In the genomic region with DNA sequence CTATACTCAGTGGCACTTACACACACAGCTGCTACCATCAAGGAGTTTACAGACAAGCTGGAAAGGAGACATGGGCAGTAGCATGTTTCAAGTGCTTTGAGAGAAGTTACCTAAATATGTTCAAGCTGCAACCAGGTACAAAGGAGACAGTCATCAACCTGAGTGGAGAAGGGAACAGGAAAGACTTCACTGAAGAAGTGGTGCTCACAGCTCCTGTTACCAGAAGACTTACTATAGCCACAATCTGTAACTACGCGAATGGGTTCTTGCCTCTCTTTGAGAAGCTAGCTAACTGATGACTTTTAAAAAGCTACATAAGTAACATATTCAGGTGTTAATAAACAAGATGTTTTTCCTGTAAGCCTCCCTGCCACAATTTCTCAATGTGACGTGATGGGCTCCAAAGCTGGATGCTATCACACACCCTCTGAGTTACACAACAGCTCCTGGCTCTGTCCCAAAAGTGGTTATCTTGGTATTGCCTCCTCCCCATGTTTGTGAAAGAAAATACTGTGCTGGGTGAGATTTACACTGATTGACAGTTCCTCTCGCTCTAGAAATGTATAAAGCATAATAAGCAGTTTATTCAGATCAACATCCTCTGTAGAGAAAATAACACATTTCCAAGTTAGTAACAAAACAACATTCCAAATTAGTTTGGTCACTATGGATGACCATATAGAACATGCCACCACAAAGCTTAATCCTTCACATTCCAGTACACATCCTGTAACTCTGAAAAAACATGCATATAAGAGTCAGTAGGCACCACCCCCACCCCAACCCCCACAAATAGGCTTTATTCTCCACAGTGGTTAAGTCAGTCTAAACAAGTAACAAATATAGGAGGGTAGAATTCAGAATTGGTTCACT, we compare ENCODE assay signal across 1 cellular context.
TF ChIP-seq lines count a peak whose summit lies in the region.

No MANE protein-coding gene starts in this region.

TF ChIP-seq in K562, 482 proteins besides CTCF, POLR2A, EP300 and RAD21 (continued from another document and continues in another):
- TF ChIP-seq, protein P1, sequence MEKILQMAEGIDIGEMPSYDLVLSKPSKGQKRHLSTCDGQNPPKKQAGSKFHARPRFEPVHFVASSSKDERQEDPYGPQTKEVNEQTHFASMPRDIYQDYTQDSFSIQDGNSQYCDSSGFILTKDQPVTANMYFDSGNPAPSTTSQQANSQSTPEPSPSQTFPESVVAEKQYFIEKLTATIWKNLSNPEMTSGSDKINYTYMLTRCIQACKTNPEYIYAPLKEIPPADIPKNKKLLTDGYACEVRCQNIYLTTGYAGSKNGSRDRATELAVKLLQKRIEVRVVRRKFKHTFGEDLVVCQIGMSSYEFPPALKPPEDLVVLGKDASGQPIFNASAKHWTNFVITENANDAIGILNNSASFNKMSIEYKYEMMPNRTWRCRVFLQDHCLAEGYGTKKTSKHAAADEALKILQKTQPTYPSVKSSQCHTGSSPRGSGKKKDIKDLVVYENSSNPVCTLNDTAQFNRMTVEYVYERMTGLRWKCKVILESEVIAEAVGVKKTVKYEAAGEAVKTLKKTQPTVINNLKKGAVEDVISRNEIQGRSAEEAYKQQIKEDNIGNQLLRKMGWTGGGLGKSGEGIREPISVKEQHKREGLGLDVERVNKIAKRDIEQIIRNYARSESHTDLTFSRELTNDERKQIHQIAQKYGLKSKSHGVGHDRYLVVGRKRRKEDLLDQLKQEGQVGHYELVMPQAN (IDR thresholded peaks at IDR 0.05; ENCODE audit: borderline replicate concordance), result no peak
- TF ChIP-seq MYC (IDR thresholded peaks at IDR 0.05; ENCODE audit: low read depth, low read length) (peak; percentile 54; the same call in 1 of the 2 replicates), MYC (CRISPR knock-in tag; IDR thresholded peaks at IDR 0.05; ENCODE audit: borderline replicate concordance, low read depth) (no peak), ZNF316 (IDR thresholded peaks at IDR 0.05) (peak; percentile 68), OTX1 (CRISPR knock-in tag; IDR thresholded peaks at IDR 0.05) (no peak), SMAD2 (IDR thresholded peaks at IDR 0.05; ENCODE audit: low read depth, low read length) (no peak), ZC3H8 (IDR thresholded peaks at IDR 0.05) (no peak), ZC3H4 (CRISPR knock-in tag; IDR thresholded peaks at IDR 0.05; ENCODE audit: borderline replicate concordance) (no peak), ZNF165 (CRISPR knock-in tag; IDR thresholded peaks at IDR 0.05; ENCODE audit: borderline replicate concordance) (no peak), ELF4 (CRISPR knock-in tag; IDR thresholded peaks at IDR 0.05) (no peak), NFIC (IDR thresholded peaks at IDR 0.05) (peak; percentile 99), CREBBP (IDR thresholded peaks at IDR 0.05; ENCODE audit: low read depth, low read length) (no peak), NBN (IDR thresholded peaks at IDR 0.05; ENCODE audit: low read depth) (no peak), SMAD1 (IDR thresholded peaks at IDR 0.05; ENCODE audit: low read depth, low read length, partially characterized antibody) (peak; percentile 89), NFXL1 (CRISPR knock-in tag; IDR thresholded peaks at IDR 0.05) (no peak), KHSRP (IDR thresholded peaks at IDR 0.05) (no peak), ZBTB17 (CRISPR knock-in tag; IDR thresholded peaks at IDR 0.05) (no peak), NCOA1 (IDR thresholded peaks at IDR 0.05; ENCODE audit: low read depth) (no peak), FOSL1 (tag; conservative IDR thresholded peaks at IDR 0.05) (peak; percentile 38), ZNF347 (CRISPR knock-in tag; IDR thresholded peaks at IDR 0.05; ENCODE audit: low read depth) (no peak), ZNF830 (CRISPR knock-in tag; IDR thresholded peaks at IDR 0.05) (no peak), RBM17 (IDR thresholded peaks at IDR 0.05; ENCODE audit: borderline replicate concordance, low read depth, low read length) (no peak), ZNF140 (CRISPR knock-in tag; IDR thresholded peaks at IDR 0.05) (no peak), RBM25 (IDR thresholded peaks at IDR 0.05; ENCODE audit: low read depth, low read length, severe bottlenecking) (no peak), IRF2 (CRISPR knock-in tag; IDR thresholded peaks at IDR 0.05) (no peak), XRCC5 (IDR thresholded peaks at IDR 0.05; ENCODE audit: low read depth, low read length) (no peak), EGR1 (conservative IDR thresholded peaks at IDR 0.05) (no peak), ZNF143 (CRISPR knock-in tag; IDR thresholded peaks at IDR 0.05) (no peak), GTF2F1 (IDR thresholded peaks at IDR 0.05; ENCODE audit: low read depth, low read length) (no peak), SIX5 (IDR thresholded peaks at IDR 0.05; ENCODE audit: borderline replicate concordance in 1 of 2, insufficient read depth in 1 of 2, low read depth in 1 of 2, low read length in 2 of 2) (no peak), PRPF4 (IDR thresholded peaks at IDR 0.05; ENCODE audit: insufficient read depth, low read depth, low read length, poor library complexity, severe bottlenecking) (no peak), RBM15 (IDR thresholded peaks at IDR 0.05; ENCODE audit: insufficient read depth, low read length) (no peak), ZNF778 (CRISPR knock-in tag; IDR thresholded peaks at IDR 0.05) (no peak), YY1 (IDR thresholded peaks at IDR 0.05; ENCODE audit: borderline replicate concordance in 1 of 3, control insufficient read depth in 1 of 3, extremely low read depth in 1 of 3, insufficient read depth in 3 of 3, insufficient read length in 1 of 3, insufficient replicate concordance in 2 of 3, low read depth in 1 of 3, low read length in 2 of 3) (no peak), ZNF184 (CRISPR knock-in tag; IDR thresholded peaks at IDR 0.05) (no peak), ZBTB8A (IDR thresholded peaks at IDR 0.05; ENCODE audit: partially characterized antibody) (no peak)
- TF ChIP-seq, protein P2, sequence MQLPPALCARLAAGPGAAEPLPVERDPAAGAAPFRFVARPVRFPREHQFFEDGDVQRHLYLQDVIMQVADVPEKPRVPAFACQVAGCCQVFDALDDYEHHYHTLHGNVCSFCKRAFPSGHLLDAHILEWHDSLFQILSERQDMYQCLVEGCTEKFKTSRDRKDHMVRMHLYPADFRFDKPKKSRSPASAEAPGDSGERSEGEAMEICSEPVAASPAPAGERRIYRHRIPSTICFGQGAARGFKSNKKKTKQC (CRISPR knock-in tag; IDR thresholded peaks at IDR 0.05), result no peak
- TF ChIP-seq, protein P3, sequence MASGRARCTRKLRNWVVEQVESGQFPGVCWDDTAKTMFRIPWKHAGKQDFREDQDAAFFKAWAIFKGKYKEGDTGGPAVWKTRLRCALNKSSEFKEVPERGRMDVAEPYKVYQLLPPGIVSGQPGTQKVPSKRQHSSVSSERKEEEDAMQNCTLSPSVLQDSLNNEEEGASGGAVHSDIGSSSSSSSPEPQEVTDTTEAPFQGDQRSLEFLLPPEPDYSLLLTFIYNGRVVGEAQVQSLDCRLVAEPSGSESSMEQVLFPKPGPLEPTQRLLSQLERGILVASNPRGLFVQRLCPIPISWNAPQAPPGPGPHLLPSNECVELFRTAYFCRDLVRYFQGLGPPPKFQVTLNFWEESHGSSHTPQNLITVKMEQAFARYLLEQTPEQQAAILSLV (tag; IDR thresholded peaks at IDR 0.05), result 0 out of 2 replicates have a peak, but pooled peaks have one; percentile 56
- TF ChIP-seq, protein P4, sequence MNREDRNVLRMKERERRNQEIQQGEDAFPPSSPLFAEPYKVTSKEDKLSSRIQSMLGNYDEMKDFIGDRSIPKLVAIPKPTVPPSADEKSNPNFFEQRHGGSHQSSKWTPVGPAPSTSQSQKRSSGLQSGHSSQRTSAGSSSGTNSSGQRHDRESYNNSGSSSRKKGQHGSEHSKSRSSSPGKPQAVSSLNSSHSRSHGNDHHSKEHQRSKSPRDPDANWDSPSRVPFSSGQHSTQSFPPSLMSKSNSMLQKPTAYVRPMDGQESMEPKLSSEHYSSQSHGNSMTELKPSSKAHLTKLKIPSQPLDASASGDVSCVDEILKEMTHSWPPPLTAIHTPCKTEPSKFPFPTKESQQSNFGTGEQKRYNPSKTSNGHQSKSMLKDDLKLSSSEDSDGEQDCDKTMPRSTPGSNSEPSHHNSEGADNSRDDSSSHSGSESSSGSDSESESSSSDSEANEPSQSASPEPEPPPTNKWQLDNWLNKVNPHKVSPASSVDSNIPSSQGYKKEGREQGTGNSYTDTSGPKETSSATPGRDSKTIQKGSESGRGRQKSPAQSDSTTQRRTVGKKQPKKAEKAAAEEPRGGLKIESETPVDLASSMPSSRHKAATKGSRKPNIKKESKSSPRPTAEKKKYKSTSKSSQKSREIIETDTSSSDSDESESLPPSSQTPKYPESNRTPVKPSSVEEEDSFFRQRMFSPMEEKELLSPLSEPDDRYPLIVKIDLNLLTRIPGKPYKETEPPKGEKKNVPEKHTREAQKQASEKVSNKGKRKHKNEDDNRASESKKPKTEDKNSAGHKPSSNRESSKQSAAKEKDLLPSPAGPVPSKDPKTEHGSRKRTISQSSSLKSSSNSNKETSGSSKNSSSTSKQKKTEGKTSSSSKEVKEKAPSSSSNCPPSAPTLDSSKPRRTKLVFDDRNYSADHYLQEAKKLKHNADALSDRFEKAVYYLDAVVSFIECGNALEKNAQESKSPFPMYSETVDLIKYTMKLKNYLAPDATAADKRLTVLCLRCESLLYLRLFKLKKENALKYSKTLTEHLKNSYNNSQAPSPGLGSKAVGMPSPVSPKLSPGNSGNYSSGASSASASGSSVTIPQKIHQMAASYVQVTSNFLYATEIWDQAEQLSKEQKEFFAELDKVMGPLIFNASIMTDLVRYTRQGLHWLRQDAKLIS (CRISPR knock-in tag; IDR thresholded peaks at IDR 0.05), result no peak
- TF ChIP-seq, protein P5, sequence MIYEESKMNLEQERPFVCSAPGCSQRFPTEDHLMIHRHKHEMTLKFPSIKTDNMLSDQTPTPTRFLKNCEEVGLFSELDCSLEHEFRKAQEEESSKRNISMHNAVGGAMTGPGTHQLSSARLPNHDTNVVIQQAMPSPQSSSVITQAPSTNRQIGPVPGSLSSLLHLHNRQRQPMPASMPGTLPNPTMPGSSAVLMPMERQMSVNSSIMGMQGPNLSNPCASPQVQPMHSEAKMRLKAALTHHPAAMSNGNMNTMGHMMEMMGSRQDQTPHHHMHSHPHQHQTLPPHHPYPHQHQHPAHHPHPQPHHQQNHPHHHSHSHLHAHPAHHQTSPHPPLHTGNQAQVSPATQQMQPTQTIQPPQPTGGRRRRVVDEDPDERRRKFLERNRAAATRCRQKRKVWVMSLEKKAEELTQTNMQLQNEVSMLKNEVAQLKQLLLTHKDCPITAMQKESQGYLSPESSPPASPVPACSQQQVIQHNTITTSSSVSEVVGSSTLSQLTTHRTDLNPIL (CRISPR knock-in tag; IDR thresholded peaks at IDR 0.05), result no peak
- TF ChIP-seq, protein P6, sequence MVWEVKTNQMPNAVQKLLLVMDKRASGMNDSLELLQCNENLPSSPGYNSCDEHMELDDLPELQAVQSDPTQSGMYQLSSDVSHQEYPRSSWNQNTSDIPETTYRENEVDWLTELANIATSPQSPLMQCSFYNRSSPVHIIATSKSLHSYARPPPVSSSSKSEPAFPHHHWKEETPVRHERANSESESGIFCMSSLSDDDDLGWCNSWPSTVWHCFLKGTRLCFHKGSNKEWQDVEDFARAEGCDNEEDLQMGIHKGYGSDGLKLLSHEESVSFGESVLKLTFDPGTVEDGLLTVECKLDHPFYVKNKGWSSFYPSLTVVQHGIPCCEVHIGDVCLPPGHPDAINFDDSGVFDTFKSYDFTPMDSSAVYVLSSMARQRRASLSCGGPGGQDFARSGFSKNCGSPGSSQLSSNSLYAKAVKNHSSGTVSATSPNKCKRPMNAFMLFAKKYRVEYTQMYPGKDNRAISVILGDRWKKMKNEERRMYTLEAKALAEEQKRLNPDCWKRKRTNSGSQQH (CRISPR knock-in tag; IDR thresholded peaks at IDR 0.05), result no peak
- TF ChIP-seq, protein P7, sequence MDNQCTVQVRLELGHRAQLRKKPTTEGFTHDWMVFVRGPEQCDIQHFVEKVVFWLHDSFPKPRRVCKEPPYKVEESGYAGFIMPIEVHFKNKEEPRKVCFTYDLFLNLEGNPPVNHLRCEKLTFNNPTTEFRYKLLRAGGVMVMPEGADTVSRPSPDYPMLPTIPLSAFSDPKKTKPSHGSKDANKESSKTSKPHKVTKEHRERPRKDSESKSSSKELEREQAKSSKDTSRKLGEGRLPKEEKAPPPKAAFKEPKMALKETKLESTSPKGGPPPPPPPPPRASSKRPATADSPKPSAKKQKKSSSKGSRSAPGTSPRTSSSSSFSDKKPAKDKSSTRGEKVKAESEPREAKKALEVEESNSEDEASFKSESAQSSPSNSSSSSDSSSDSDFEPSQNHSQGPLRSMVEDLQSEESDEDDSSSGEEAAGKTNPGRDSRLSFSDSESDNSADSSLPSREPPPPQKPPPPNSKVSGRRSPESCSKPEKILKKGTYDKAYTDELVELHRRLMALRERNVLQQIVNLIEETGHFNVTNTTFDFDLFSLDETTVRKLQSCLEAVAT (IDR thresholded peaks at IDR 0.05), result no peak
- TF ChIP-seq, protein P8, sequence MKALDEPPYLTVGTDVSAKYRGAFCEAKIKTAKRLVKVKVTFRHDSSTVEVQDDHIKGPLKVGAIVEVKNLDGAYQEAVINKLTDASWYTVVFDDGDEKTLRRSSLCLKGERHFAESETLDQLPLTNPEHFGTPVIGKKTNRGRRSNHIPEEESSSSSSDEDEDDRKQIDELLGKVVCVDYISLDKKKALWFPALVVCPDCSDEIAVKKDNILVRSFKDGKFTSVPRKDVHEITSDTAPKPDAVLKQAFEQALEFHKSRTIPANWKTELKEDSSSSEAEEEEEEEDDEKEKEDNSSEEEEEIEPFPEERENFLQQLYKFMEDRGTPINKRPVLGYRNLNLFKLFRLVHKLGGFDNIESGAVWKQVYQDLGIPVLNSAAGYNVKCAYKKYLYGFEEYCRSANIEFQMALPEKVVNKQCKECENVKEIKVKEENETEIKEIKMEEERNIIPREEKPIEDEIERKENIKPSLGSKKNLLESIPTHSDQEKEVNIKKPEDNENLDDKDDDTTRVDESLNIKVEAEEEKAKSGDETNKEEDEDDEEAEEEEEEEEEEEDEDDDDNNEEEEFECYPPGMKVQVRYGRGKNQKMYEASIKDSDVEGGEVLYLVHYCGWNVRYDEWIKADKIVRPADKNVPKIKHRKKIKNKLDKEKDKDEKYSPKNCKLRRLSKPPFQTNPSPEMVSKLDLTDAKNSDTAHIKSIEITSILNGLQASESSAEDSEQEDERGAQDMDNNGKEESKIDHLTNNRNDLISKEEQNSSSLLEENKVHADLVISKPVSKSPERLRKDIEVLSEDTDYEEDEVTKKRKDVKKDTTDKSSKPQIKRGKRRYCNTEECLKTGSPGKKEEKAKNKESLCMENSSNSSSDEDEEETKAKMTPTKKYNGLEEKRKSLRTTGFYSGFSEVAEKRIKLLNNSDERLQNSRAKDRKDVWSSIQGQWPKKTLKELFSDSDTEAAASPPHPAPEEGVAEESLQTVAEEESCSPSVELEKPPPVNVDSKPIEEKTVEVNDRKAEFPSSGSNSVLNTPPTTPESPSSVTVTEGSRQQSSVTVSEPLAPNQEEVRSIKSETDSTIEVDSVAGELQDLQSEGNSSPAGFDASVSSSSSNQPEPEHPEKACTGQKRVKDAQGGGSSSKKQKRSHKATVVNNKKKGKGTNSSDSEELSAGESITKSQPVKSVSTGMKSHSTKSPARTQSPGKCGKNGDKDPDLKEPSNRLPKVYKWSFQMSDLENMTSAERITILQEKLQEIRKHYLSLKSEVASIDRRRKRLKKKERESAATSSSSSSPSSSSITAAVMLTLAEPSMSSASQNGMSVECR (CRISPR knock-in tag; IDR thresholded peaks at IDR 0.05), result no peak
- TF ChIP-seq, protein P9, sequence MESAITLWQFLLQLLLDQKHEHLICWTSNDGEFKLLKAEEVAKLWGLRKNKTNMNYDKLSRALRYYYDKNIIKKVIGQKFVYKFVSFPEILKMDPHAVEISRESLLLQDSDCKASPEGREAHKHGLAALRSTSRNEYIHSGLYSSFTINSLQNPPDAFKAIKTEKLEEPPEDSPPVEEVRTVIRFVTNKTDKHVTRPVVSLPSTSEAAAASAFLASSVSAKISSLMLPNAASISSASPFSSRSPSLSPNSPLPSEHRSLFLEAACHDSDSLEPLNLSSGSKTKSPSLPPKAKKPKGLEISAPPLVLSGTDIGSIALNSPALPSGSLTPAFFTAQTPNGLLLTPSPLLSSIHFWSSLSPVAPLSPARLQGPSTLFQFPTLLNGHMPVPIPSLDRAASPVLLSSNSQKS (CRISPR knock-in tag; IDR thresholded peaks at IDR 0.05), result no peak
